In genomic region chr2:16361261-16361990, GRCh38 we compare ENCODE assay signal across 1 cellular context.
TF ChIP-seq lines count a peak whose summit lies in the region.

No MANE protein-coding gene starts in this region.

TF ChIP-seq in K562, 482 proteins besides CTCF, POLR2A, EP300 and RAD21:
- TF ChIP-seq BHLHE40 (IDR thresholded peaks at IDR 0.05; ENCODE audit: low read length) (0 out of 2 replicates have a peak, but pooled peaks have one; percentile 24), KAT2B (IDR thresholded peaks at IDR 0.05; ENCODE audit: low read depth, low read length) (no peak), ZEB2 (IDR thresholded peaks at IDR 0.05) (no peak), KDM4B (IDR thresholded peaks at IDR 0.05; ENCODE audit: borderline replicate concordance in 2 of 2, low read depth in 1 of 2) (no peak), ILF3 (IDR thresholded peaks at IDR 0.05; ENCODE audit: borderline replicate concordance) (no peak), PML (IDR thresholded peaks at IDR 0.05; ENCODE audit: low read length) (no peak), CAMTA2 (CRISPR knock-in tag; conservative IDR thresholded peaks at IDR 0.05) (no peak)
